Comparison of ENCODE assay signal across 1 cellular context in genomic region chr12:9667403-9667802, GRCh38.
TF ChIP-seq lines count a peak whose summit lies in the region.

No MANE protein-coding gene starts in this region.

TF ChIP-seq in SK-N-SH, 30 proteins besides CTCF, POLR2A, EP300 and RAD21 (continued from another document):
- TF ChIP-seq USF2 (IDR thresholded peaks at IDR 0.05; ENCODE audit: borderline replicate concordance, low read depth, low read length) (no peak), TCF12 (IDR thresholded peaks at IDR 0.05) (no peak), FOXJ3 (CRISPR knock-in tag; IDR thresholded peaks at IDR 0.05) (no peak), SMC3 (IDR thresholded peaks at IDR 0.05; ENCODE audit: low read depth, low read length) (no peak), TAF1 (IDR thresholded peaks at IDR 0.05; ENCODE audit: borderline replicate concordance, low read depth, low read length) (no peak), PBX3 (IDR thresholded peaks at IDR 0.05) (no peak), GATA2 (CRISPR knock-in tag; IDR thresholded peaks at IDR 0.05) (no peak)
